In genomic region chr7:36440880-36441279, GRCh38 we compare ENCODE assay signal across 10 cellular contexts. TPM values are rescaled to one million over a fixed set of nuclear protein-coding genes. Genes with fewer than 3 reads are reported as not detected.
DNase-seq lines count a peak whose midpoint lies in the region; ATAC-seq, FAIRE-seq and TF ChIP-seq lines count a peak whose summit lies in the region.
"Had no signal": no experiment of that assay in that cellular context is flagged by ENCODE, and none has a peak within 500 bp of the region (broad histone marks: within the 10 kb centered on the region; RNA-seq: fewer than 3 reads in every experiment).

No MANE protein-coding gene starts in this region.

- no peaks in the 10 kb centered on the region for H4K20me1 ChIP-seq in osteoblast (ENCODE audit: insufficient read depth, low read length)

- ATAC-seq in stimulated activated memory B cell treated with anti-CD40 and anti-IgM and Interleukin-4, amounts not matched to agents 10 μg/mL and 1 μg/mL and 100 μg/mL, for 72 hours, result no peak
- no peak for ATAC-seq in HG03025 (IDR thresholded peaks at IDR 0.05; ENCODE audit: low FRiP score, unreplicated experiment)
- ATAC-seq in HG03520 (IDR thresholded peaks at IDR 0.05; ENCODE audit: unreplicated experiment), result no peak

- DNase-seq in NCI-H2081 (lab: John Stamatoyannopoulos, UW) (peak; percentile 17 to 26), cerebellum (ENCODE audit: low spot score) (peak; percentile 61), osteoblast (ENCODE audit: insufficient read length, low spot score, missing footprints) (peak; percentile 52), esophagus squamous epithelium (lab: John Stamatoyannopoulos, UW) (no peak)

- intact Hi-C loops in esophagus squamous epithelium (cut with DNase I), result no loop called here

- peaks cover 33% of the 10 kb centered on the region for H3K79me2 ChIP-seq in osteoblast (ENCODE audit: insufficient read depth, low read length)

- H3K27me3 Mint-ChIP-seq in stimulated activated memory B cell treated with anti-CD40 and anti-IgM and Interleukin-4, amounts not matched to agents 10 μg/mL and 1 μg/mL and 100 μg/mL, for 72 hours, result no peaks in the 10 kb centered on the region
- H3K27me3 Mint-ChIP-seq: memory B cell had no signal

- H3K4me2 ChIP-seq in osteoblast (ENCODE audit: insufficient read depth, low read length), result no peak overlapping the region

- 38 to 54% methylated on average over 3 of the region's 3 CpGs for WGBS in esophagus squamous epithelium, 2 donors

- FAIRE-seq in G401.6 (lab: Jason Lieb, UNC), result peak; percentile 37

- H3K36me3 ChIP-seq in osteoblast (ENCODE audit: insufficient read depth, low read length), result peaks cover 28% of the 10 kb centered on the region
- no peaks in the 10 kb centered on the region for H3K36me3 ChIP-seq in esophagus squamous epithelium

- H3K9me3 Mint-ChIP-seq in stimulated activated memory B cell treated with anti-CD40 and anti-IgM and Interleukin-4, amounts not matched to agents 10 μg/mL and 1 μg/mL and 100 μg/mL, for 72 hours, result no peaks in the 10 kb centered on the region
- H3K9me3 Mint-ChIP-seq: memory B cell had no signal

- H3K36me3 Mint-ChIP-seq in stimulated activated memory B cell treated with anti-CD40 and anti-IgM and Interleukin-4, amounts not matched to agents 10 μg/mL and 1 μg/mL and 100 μg/mL, for 72 hours, result no peaks in the 10 kb centered on the region
- H3K36me3 Mint-ChIP-seq: memory B cell had no signal

- no peak overlapping the region for H3K27ac Mint-ChIP-seq in stimulated activated memory B cell treated with anti-CD40 and anti-IgM and Interleukin-4, amounts not matched to agents 10 μg/mL and 1 μg/mL and 100 μg/mL, for 72 hours
- H3K27ac Mint-ChIP-seq: memory B cell had no signal

- H3K4me3 ChIP-seq in osteoblast (ENCODE audit: insufficient read depth, low read length) (no peak overlapping the region), esophagus squamous epithelium (no peak overlapping the region)
- H3K4me3 ChIP-seq: SJCRH30 had no signal

- H3K27me3 ChIP-seq in osteoblast (ENCODE audit: insufficient read depth, low read length) (no peaks in the 10 kb centered on the region), esophagus squamous epithelium (no peaks in the 10 kb centered on the region)
- H3K27me3 ChIP-seq: SJCRH30 had no signal

- H3K27ac ChIP-seq in osteoblast (ENCODE audit: low read depth, low read length) (no peak overlapping the region), esophagus squamous epithelium (no peak overlapping the region)
- H3K27ac ChIP-seq: SJCRH30 had no signal

- no peaks in the 10 kb centered on the region for H3K9me3 ChIP-seq in osteoblast (ENCODE audit: low read depth, low read length)
- H3K9me3 ChIP-seq in esophagus squamous epithelium, result no peaks in the 10 kb centered on the region
- H3K9me3 ChIP-seq: SJCRH30 had no signal

- TF ChIP-seq POLR2A in esophagus squamous epithelium (IDR thresholded peaks at IDR 0.05), result no peak

- peak; percentile 43 for TF ChIP-seq CTCF in osteoblast (IDR thresholded peaks at IDR 0.05; ENCODE audit: extremely low read depth, low read depth, low read length)
- TF ChIP-seq CTCF in esophagus squamous epithelium (IDR thresholded peaks at IDR 0.05), result peak in 3 of 6 experiments; percentile 28 to 50 (median 29)

- H3K4me3 Mint-ChIP-seq in stimulated activated memory B cell treated with anti-CD40 and anti-IgM and Interleukin-4, amounts not matched to agents 10 μg/mL and 1 μg/mL and 100 μg/mL, for 72 hours, result no peak overlapping the region
- H3K4me3 Mint-ChIP-seq: memory B cell had no signal

- H3K4me1 ChIP-seq in osteoblast (ENCODE audit: insufficient read depth, low read length), result peaks cover 11% of the 10 kb centered on the region
- no peaks in the 10 kb centered on the region for H3K4me1 ChIP-seq in esophagus squamous epithelium
- H3K4me1 ChIP-seq: SJCRH30 had no signal

- no peaks in the 10 kb centered on the region for H3K4me1 Mint-ChIP-seq in stimulated activated memory B cell treated with anti-CD40 and anti-IgM and Interleukin-4, amounts not matched to agents 10 μg/mL and 1 μg/mL and 100 μg/mL, for 72 hours
- H3K4me1 Mint-ChIP-seq: memory B cell had no signal

- H2AFZ ChIP-seq in osteoblast (ENCODE audit: low read length), result peak overlapping the region; percentile 69

RNA-seq across cellular contexts. Expression of gene ANLN, which starts 51.2 kb away (rescaled TPM):
- total RNA-seq in cerebellum (9.8 TPM), osteoblast (12.7 and 16.8 TPM in 2 replicates), esophagus squamous epithelium (10 to 100 TPM; 16.6 to 67.9 (median 25.0) TPM)
